Comparison of ENCODE assay signal across 15 cellular contexts in the genomic region with DNA sequence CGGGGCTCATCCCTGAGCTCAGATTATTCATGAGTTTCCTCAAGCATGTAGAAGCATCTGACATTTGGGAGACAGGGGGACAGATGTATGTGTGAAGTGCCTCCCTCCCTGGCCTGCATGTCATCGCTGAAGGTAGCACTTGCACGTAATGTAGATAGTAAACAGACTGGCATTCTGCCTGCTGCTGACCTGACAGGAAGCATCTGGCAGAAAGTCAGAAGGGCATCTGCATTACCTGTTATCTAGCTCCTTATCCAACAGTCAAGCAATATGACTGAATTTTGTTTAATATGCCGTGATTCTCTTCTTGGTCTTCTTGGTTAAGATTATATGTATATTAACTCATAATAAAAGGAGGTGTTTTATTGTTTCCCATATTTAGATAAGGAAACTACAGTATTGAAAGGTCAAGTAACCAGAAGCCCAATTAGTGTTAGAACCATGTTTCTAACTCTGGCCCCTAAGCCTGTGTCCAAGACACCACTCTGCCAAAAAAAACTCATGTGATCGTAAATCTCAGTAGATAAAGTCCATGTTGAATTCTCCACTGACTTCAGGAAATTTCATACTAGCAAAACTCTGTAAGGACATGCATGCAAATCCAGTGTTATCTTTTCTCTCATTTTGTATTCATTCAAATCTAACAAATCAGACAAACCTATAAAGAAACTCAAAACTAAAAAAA.
"Had no signal": no experiment of that assay in that cellular context is flagged by ENCODE, and none has a peak within 500 bp of the region (broad histone marks: within the 10 kb centered on the region; RNA-seq: fewer than 3 reads in every experiment).

No MANE protein-coding gene starts in this region.

- H3K9me3 ChIP-seq: body of pancreas, lower lobe of right lung, thyroid gland had no signal

- DNase-seq: activated CD4-positive, alpha-beta memory T cell treated with anti-CD3 and anti-CD28 coated beads for 36 hours; activated CD4-positive, alpha-beta T cell treated with anti-CD3 and anti-CD28 coated beads for 4 hours; activated CD8-positive, alpha-beta memory T cell treated with anti-CD3 and anti-CD28 coated beads, Interleukin-2, amount 10 ng/mL, durations not matched to agents 7 days and 5 days; activated naive CD4-positive, alpha-beta T cell; activated naive CD8-positive, alpha-beta T cell treated with anti-CD3 and anti-CD28 coated beads, Interleukin-2, amount 10 ng/mL, durations not matched to agents 7 days and 5 days; amygdala; body of pancreas; dermis blood vessel endothelial cell; effector memory CD4-positive, alpha-beta T cell; left cardiac atrium; lower lobe of right lung; natural killer cell; stimulated activated naive CD4-positive, alpha-beta T cell treated with Interleukin-2 at 50 U/mL for 16 hours; thyroid gland had no signal

- H3K4me2 ChIP-seq: hepatocyte had no signal

- H3K4me1 ChIP-seq: body of pancreas, lower lobe of right lung, thyroid gland had no signal

- H3K36me3 ChIP-seq: lower lobe of right lung, thyroid gland had no signal

- H2AFZ ChIP-seq: hepatocyte had no signal

- H3K79me2 ChIP-seq: hepatocyte had no signal

- H3K27me3 ChIP-seq: body of pancreas, hepatocyte, thyroid gland had no signal

- H3K27ac ChIP-seq: body of pancreas, hepatocyte, lower lobe of right lung, thyroid gland had no signal

- H3K4me3 ChIP-seq: body of pancreas, hepatocyte, lower lobe of right lung, thyroid gland had no signal
